Comparison of ENCODE assay signal across 23 cellular contexts in the genomic region with DNA sequence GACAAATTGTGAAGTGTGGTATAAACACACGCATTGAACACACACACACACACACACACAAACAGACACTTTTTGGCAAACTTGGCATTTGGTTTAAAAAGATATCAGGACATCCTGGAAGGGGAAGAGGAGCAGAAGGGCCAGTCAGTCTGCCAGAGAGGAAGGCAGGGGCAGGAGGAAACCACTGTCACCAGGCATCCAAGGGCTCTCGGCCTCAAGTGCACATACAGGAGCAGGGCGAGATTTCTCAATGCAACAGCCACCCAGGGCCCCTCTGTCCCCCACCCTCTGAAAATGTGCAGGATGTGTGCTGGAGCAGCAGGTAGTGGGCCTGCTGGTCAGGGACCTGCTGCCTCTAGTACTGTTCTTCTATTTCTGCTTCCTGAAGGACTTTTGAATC.
A peak's percentile ranks its signal among the peaks of the same experiment; 100 is the strongest.
DNase-seq lines count a peak whose midpoint lies in the region; ATAC-seq, FAIRE-seq and TF ChIP-seq lines count a peak whose summit lies in the region.
"Had no signal": no experiment of that assay in that cellular context is flagged by ENCODE, and none has a peak within 500 bp of the region (broad histone marks: within the 10 kb centered on the region; RNA-seq: fewer than 3 reads in every experiment).

No MANE protein-coding gene starts in this region.

- 85 to 91% (median 90%) methylated on average over 3 of the region's 3 CpGs for WGBS in psoas muscle, 3 donors

- peak; percentile 38 for DNase-seq in G401 (ENCODE audit: low spot score)
- DNase-seq in UCSD-AML1 (lab: John Stamatoyannopoulos, UW; ENCODE audit: unreplicated experiment) = peak; percentile 19
- DNase-seq in keratinocyte (ENCODE audit: low read depth, low spot score) = no peak
- no peak for DNase-seq in psoas muscle
- no peak for DNase-seq in hippocampal formation (lab: John Stamatoyannopoulos, UW)
- no peak for DNase-seq in AML-193 (lab: John Stamatoyannopoulos, UW)
- no peak for DNase-seq in activated gamma-delta T cell treated with Interleukin-2 at 50 U/mL for 16 hours
- no peak for DNase-seq in central memory CD4-positive, alpha-beta T cell
- DNase-seq: activated CD4-positive, alpha-beta T cell treated with anti-CD3 and anti-CD28 coated beads, Interleukin-2, amount 50 U/mL, for 4 hours; activated CD4-positive, CD25-positive, alpha-beta regulatory T cell; NCI-H146; NCI-H2171; NCI-H524 treated with DMSO at 0.1 percent for 48 hours; NK-92 treated with Interleukin-12 subunit alpha and Interleukin-12 subunit beta, amount 100 ng/mL, for 24 hours; stimulated activated CD4-positive, alpha-beta T cell treated with anti-CD3 and anti-CD28 coated beads, Interleukin-2, amount 100 ng/mL, for 48 hours; T-helper 9 cell had no signal

- H3K4me1 ChIP-seq in keratinocyte (ENCODE audit: control insufficient read depth, extremely low read depth, insufficient read depth, low read length) (peaks cover 24% of the 10 kb centered on the region), psoas muscle (no peaks in the 10 kb centered on the region)

- no peaks in the 10 kb centered on the region for H3K79me2 ChIP-seq in keratinocyte (ENCODE audit: control insufficient read depth, insufficient read depth, low read length)

- H3K9ac ChIP-seq in keratinocyte (ENCODE audit: control insufficient read depth, extremely low read depth, insufficient read depth, low read length) = no peak overlapping the region

- TF ChIP-seq CTCF in keratinocyte (optimal IDR thresholded peaks at IDR 0.05 in 1 of 3, IDR thresholded peaks at IDR 0.05 in 1 of 3, conservative IDR thresholded peaks at IDR 0.05 in 1 of 3; ENCODE audit: extremely low read depth in 1 of 3, insufficient read depth in 2 of 3, low read length in 3 of 3) (no peak), psoas muscle (IDR thresholded peaks at IDR 0.05) (no peak)

- no peaks in the 10 kb centered on the region for H4K20me1 ChIP-seq in keratinocyte (ENCODE audit: control insufficient read depth, extremely low read depth, insufficient read depth, low read length)

- intact Hi-C loops in psoas muscle (cut with DNase I) = loop anchor here in 1 of 2 donors (5.0 kb wide), 1 partner anchor 188 kb away; a partner anchor contains a TSS

- no peak overlapping the region for H3K4me2 ChIP-seq in keratinocyte (ENCODE audit: control insufficient read depth, extremely low read depth, insufficient read depth, low read depth, low read length)

- in situ Hi-C loops in G401 (cut with HindIII; ENCODE audit: low sequenced_read_pairs) = no loop called here

- no peaks in the 10 kb centered on the region for H3K9me3 ChIP-seq in keratinocyte (ENCODE audit: control insufficient read depth, low read depth, low read length)
- no peaks in the 10 kb centered on the region for H3K9me3 ChIP-seq in psoas muscle
- H3K9me3 ChIP-seq: ascending aorta, HAP-1, suprapubic skin had no signal

- no peaks in the 10 kb centered on the region for H3K9me1 ChIP-seq in keratinocyte (ENCODE audit: control insufficient read depth, extremely low read depth, insufficient read depth, low read length)

- H3K27ac ChIP-seq in keratinocyte (ENCODE audit: control insufficient read depth, insufficient read depth, low read length) = no peak overlapping the region
- peak overlapping the region; percentile 71 for H3K27ac ChIP-seq in psoas muscle

- dilution Hi-C loops in keratinocyte (cut with MboI; ENCODE audit: extremely low pct_ligation_motif_present, low sequenced_read_pairs) = no loop called here

- H3K27me3 ChIP-seq in keratinocyte (ENCODE audit: control insufficient read depth, extremely low read depth, insufficient read depth, low read length) = no peaks in the 10 kb centered on the region
- H3K27me3 ChIP-seq in psoas muscle (ENCODE audit: insufficient read depth in 3 of 3, low read length in 2 of 3) = no peaks in the 10 kb centered on the region
- H3K27me3 ChIP-seq: ascending aorta, suprapubic skin had no signal

- no peak for ATAC-seq in psoas muscle
- ATAC-seq: esophagus mucosa; stimulated activated effector memory CD8-positive, alpha-beta T cell treated with anti-CD3 and anti-CD28 coated beads, Interleukin-12 subunit alpha, Interleukin-12 subunit beta, amount 100 ng/mL, for 72 hours had no signal

- H2AFZ ChIP-seq in keratinocyte (ENCODE audit: control insufficient read depth, low read length) = peak overlapping the region; percentile 14

- H3K36me3 ChIP-seq in keratinocyte (ENCODE audit: control insufficient read depth in 2 of 2, extremely low read depth in 1 of 2, insufficient read depth in 2 of 2, low read length in 2 of 2) = no peaks in the 10 kb centered on the region
- no peaks in the 10 kb centered on the region for H3K36me3 ChIP-seq in psoas muscle (ENCODE audit: insufficient read depth in 1 of 2, low read depth in 1 of 2)
- H3K36me3 ChIP-seq: ascending aorta, HAP-1, suprapubic skin had no signal

- no peak for FAIRE-seq in keratinocyte (lab: Jason Lieb, UNC)
- FAIRE-seq: frontal cortex, GM12891 had no signal

- H3K4me3 ChIP-seq in keratinocyte (ENCODE audit: control insufficient read depth in 2 of 3, extremely low read depth in 1 of 3, insufficient read depth in 2 of 3, low read depth in 1 of 3, low read length in 3 of 3) = no peak overlapping the region
- H3K4me3 ChIP-seq in psoas muscle = no peak overlapping the region
- H3K4me3 ChIP-seq: ascending aorta, HAP-1, suprapubic skin had no signal

Comparison
In these comparisons a context has a peak if more than half of its experiments do, and no peak if none do; other contexts are left out.
1. DNase-seq: peak in G401 (single experiment) and UCSD-AML1 (single experiment); none in keratinocyte (single experiment), psoas muscle (0 of 2), hippocampal formation (0 of 2), AML-193 (0 of 2), activated gamma-delta T cell treated with Interleukin-2 at 50 U/mL for 16 hours (single experiment) and central memory CD4-positive, alpha-beta T cell (single experiment).